In genomic region chr17:17476865-17477467, GRCh38 we compare ENCODE assay signal across 8 cellular contexts. TPM values are rescaled to one million over a fixed set of nuclear protein-coding genes. Genes with fewer than 3 reads are reported as not detected.
DNase-seq lines count a peak whose midpoint lies in the region; ATAC-seq and TF ChIP-seq lines count a peak whose summit lies in the region.

A gene with protein sequence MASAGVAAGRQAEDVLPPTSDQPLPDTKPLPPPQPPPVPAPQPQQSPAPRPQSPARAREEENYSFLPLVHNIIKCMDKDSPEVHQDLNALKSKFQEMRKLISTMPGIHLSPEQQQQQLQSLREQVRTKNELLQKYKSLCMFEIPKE (plus strand): TSS chr17:17477000. CDS start chr17:17477042, 42 bp downstream.

- no peak within 1 kb of the TSS for H2AK5ac ChIP-seq in H9 (ENCODE audit: insufficient read length, low read length)

- H3K9ac ChIP-seq in H9 (ENCODE audit: extremely low read depth, insufficient read length, low read length), result peak within 1 kb of the TSS; percentile 86
- H3K9ac ChIP-seq in SK-N-SH, result peak within 1 kb of the TSS; percentile 91
- peak within 1 kb of the TSS; percentile 76 to 95 (median 90) for H3K9ac ChIP-seq in subcutaneous abdominal adipose tissue (ENCODE audit: low read length in 5 of 5)

- no CpG with 5 or more reads among the region's 47 CpGs for WGBS in H9 (ENCODE audit: extremely low coverage, insufficient read length, low lambda C conversion rate)
- under 1% methylated on average over 15 of the region's 47 CpGs for WGBS in SK-N-SH (ENCODE audit: low lambda C conversion rate)
- 0% methylated on average over 3 to 16 of the region's 47 CpGs for WGBS in gastroesophageal sphincter (ENCODE audit: low coverage in 1 of 2), 2 donors

- TF ChIP-seq EP300 in SK-N-SH (IDR thresholded peaks at IDR 0.05; ENCODE audit: borderline replicate concordance in 1 of 2, low read depth in 1 of 2, low read length in 1 of 2) (no peak), gastroesophageal sphincter (IDR thresholded peaks at IDR 0.05) (no peak)

- TF ChIP-seq CTCF in H9 (conservative IDR thresholded peaks at IDR 0.05) (no peak), SK-N-SH (IDR thresholded peaks at IDR 0.05) (no peak), gastroesophageal sphincter (IDR thresholded peaks at IDR 0.05) (no peak), neutrophil (IDR thresholded peaks at IDR 0.05) (no peak)

- peak; percentile 99 for ATAC-seq in gastroesophageal sphincter

- no peak for TF ChIP-seq RAD21 in SK-N-SH (IDR thresholded peaks at IDR 0.05; ENCODE audit: low read length)

- peaks cover 0 to 13% (median 2%) of the 10 kb centered on the region in 3 experiments; a peak in 4 of 7 replicates for H3K36me3 Mint-ChIP-seq in H9 (ENCODE audit: insufficient read depth in 1 of 3, low read depth in 3 of 3)
- H3K36me3 Mint-ChIP-seq in activated naive CD4-positive, alpha-beta T cell treated with anti-CD3 and anti-CD28 coated beads, Interleukin-2, amount 10 ng/mL, durations not matched to agents 7 days and 5 days, result peaks cover 6% of the 10 kb centered on the region

- no peak within 1 kb of the TSS for H4K5ac ChIP-seq in H9 (ENCODE audit: insufficient read length, low read depth, low read length)

- peaks cover 25% of the 10 kb centered on the region for H3K27me3 Mint-ChIP-seq in H9 (ENCODE audit: low read depth)
- peaks cover 21% of the 10 kb centered on the region for H3K27me3 Mint-ChIP-seq in activated naive CD4-positive, alpha-beta T cell treated with anti-CD3 and anti-CD28 coated beads, Interleukin-2, amount 10 ng/mL, durations not matched to agents 7 days and 5 days

- H2BK12ac ChIP-seq in H9 (ENCODE audit: insufficient read length, low read depth, low read length), result no peak within 1 kb of the TSS

- peak; percentile 37 to 42 for TF ChIP-seq POLR2A in gastroesophageal sphincter (IDR thresholded peaks at IDR 0.05)

- H3K4me3 ChIP-seq in SK-N-SH (ENCODE audit: low read depth in 2 of 2, low read length in 1 of 2), result peak within 1 kb of the TSS; percentile 98 to 99
- peak within 1 kb of the TSS; percentile 53 to 94 for H3K4me3 ChIP-seq in gastroesophageal sphincter
- peak within 1 kb of the TSS; percentile 79 to 86 for H3K4me3 ChIP-seq in neutrophil (ENCODE audit: low read depth in 1 of 2, low read length in 1 of 2)
- H3K4me3 ChIP-seq in subcutaneous abdominal adipose tissue (ENCODE audit: low read depth in 1 of 5, low read length in 5 of 5), result peak within 1 kb of the TSS; percentile 88 to 96 (median 93)

- peak within 1 kb of the TSS; percentile 92 for H3K18ac ChIP-seq in H9 (ENCODE audit: insufficient read length, low read depth, low read length)

- CTCF ChIA-PET in SK-N-SH (lab: Yijun Ruan, JAX), result no interaction called here
- CTCF ChIA-PET in activated naive CD4-positive, alpha-beta T cell treated with anti-CD3 and anti-CD28 coated beads, Interleukin-2, amount 10 ng/mL, durations not matched to agents 7 days and 5 days (lab: Charles Lee), result no interaction called here

- no peak within 1 kb of the TSS for H3K56ac ChIP-seq in H9 (ENCODE audit: insufficient read length, low read depth, low read length)

- no peak within 1 kb of the TSS for H2BK120ac ChIP-seq in H9 (ENCODE audit: low read depth, low read length, poor library complexity, severe bottlenecking)

- no peaks in the 10 kb centered on the region for H3F3A ChIP-seq in SK-N-SH (replicated peaks; ENCODE audit: insufficient read depth)

- peak within 1 kb of the TSS; percentile 95 to 99 (median 98) for H3K27ac Mint-ChIP-seq in H9
- peak within 1 kb of the TSS; percentile 92 for H3K27ac Mint-ChIP-seq in activated naive CD4-positive, alpha-beta T cell treated with anti-CD3 and anti-CD28 coated beads, Interleukin-2, amount 10 ng/mL, durations not matched to agents 7 days and 5 days

- peak within 1 kb of the TSS; percentile 94 to 98 for H3K4me3 Mint-ChIP-seq in H9
- H3K4me3 Mint-ChIP-seq in activated naive CD4-positive, alpha-beta T cell treated with anti-CD3 and anti-CD28 coated beads, Interleukin-2, amount 10 ng/mL, durations not matched to agents 7 days and 5 days, result peak within 1 kb of the TSS; percentile 95

- H3K4me2 ChIP-seq in H9 (ENCODE audit: insufficient read depth, insufficient read length, low read length) (peak within 1 kb of the TSS; percentile 92), SK-N-SH (peak within 1 kb of the TSS; percentile 91)

- no peak within 1 kb of the TSS for H3K23ac ChIP-seq in H9 (ENCODE audit: insufficient read length, low read depth, low read length)

- no peak within 1 kb of the TSS for H3K4ac ChIP-seq in H9 (ENCODE audit: low read depth, low read length)

- H3K9me3 ChIP-seq in H9 (ENCODE audit: control insufficient read depth, low read depth, low read length) (no peaks in the 10 kb centered on the region), SK-N-SH (no peaks in the 10 kb centered on the region), gastroesophageal sphincter (no peaks in the 10 kb centered on the region), neutrophil (no peaks in the 10 kb centered on the region), subcutaneous abdominal adipose tissue (ENCODE audit: control insufficient read depth in 5 of 5, low read length in 5 of 5) (no peaks in the 10 kb centered on the region)

- H3K14ac ChIP-seq in H9 (ENCODE audit: insufficient read depth, low read length), result peak within 1 kb of the TSS; percentile 90

- H3K79me2 ChIP-seq in H9 (ENCODE audit: insufficient read depth, low read length) (peaks cover 5% of the 10 kb centered on the region), SK-N-SH (ENCODE audit: insufficient read depth) (peaks cover 52% of the 10 kb centered on the region)

- no peaks in the 10 kb centered on the region for H3K9me2 ChIP-seq in SK-N-SH

- no peak within 1 kb of the TSS for H2BK5ac ChIP-seq in H9 (ENCODE audit: insufficient read length, low read length)

- H3K4me1 ChIP-seq in H9 (ENCODE audit: insufficient read depth, low read length) (no peaks in the 10 kb centered on the region), SK-N-SH (ENCODE audit: control insufficient read depth in 1 of 2, insufficient read depth in 2 of 2, low read depth in 1 of 2, low read length in 1 of 2) (peaks cover 7 to 10% of the 10 kb centered on the region in 2 experiments; a peak in 3 of 4 replicates), gastroesophageal sphincter (peaks cover 5 to 55% (median 12%) of the 10 kb centered on the region in 3 donors), neutrophil (ENCODE audit: control insufficient read depth in 1 of 2, insufficient read depth in 1 of 2, low read depth in 1 of 2, low read length in 1 of 2) (peaks cover 10% of the 10 kb centered on the region in 2 experiments), subcutaneous abdominal adipose tissue (ENCODE audit: control insufficient read depth in 5 of 5, insufficient read depth in 5 of 5, low read length in 5 of 5) (peaks cover 8 to 52% (median 45%) of the 10 kb centered on the region in 5 donors)

- H3K36me3 ChIP-seq in SK-N-SH (replicated peaks in 1 of 2; ENCODE audit: control insufficient read depth in 1 of 2, insufficient read depth in 2 of 2, low read length in 1 of 2) (peaks cover under 1 to 9% of the 10 kb centered on the region in 2 experiments), gastroesophageal sphincter (peaks cover 0 to 16% of the 10 kb centered on the region in 2 donors), neutrophil (no peaks in the 10 kb centered on the region), subcutaneous abdominal adipose tissue (ENCODE audit: control insufficient read depth in 5 of 5, insufficient read depth in 5 of 5, low read length in 5 of 5) (peaks cover 0 to 9% (median 4%) of the 10 kb centered on the region in 5 donors)

- POLR2A ChIA-PET in SK-N-SH (lab: Yijun Ruan, JAX), result no interaction called here

- peaks cover 13 to 15% of the 10 kb centered on the region in 2 experiments for H3K4me1 Mint-ChIP-seq in H9
- H3K4me1 Mint-ChIP-seq in activated naive CD4-positive, alpha-beta T cell treated with anti-CD3 and anti-CD28 coated beads, Interleukin-2, amount 10 ng/mL, durations not matched to agents 7 days and 5 days, result peaks cover 47% of the 10 kb centered on the region

- no peak within 1 kb of the TSS for H3T11ph ChIP-seq in H9 (ENCODE audit: low read length)

- H4K20me1 ChIP-seq in H9 (ENCODE audit: control insufficient read depth, insufficient read depth, insufficient read length), result no peaks in the 10 kb centered on the region
- no peaks in the 10 kb centered on the region for H4K20me1 ChIP-seq in SK-N-SH (ENCODE audit: insufficient read depth)

- H4K8ac ChIP-seq in H9 (replicated peaks; ENCODE audit: insufficient read length, low read depth, low read length), result peak within 1 kb of the TSS; percentile 10

- H3K27me3 ChIP-seq in H9 (ENCODE audit: insufficient read depth, low read length) (no peaks in the 10 kb centered on the region), SK-N-SH (ENCODE audit: insufficient read depth) (0 out of 2 replicates have a peak, but pooled peaks cover 6% of the 10 kb centered on the region), gastroesophageal sphincter (no peaks in the 10 kb centered on the region), neutrophil (peaks cover 14% of the 10 kb centered on the region), subcutaneous abdominal adipose tissue (ENCODE audit: control insufficient read depth in 5 of 5, insufficient read depth in 4 of 5, low read length in 5 of 5) (no peaks in the 10 kb centered on the region)

- DNase-seq in DMS79 (lab: John Stamatoyannopoulos, UW) (peak; percentile 62), H9 (peak; percentile 95), NAMALWA (ENCODE audit: low spot score) (peak; percentile 88), SK-N-SH (peak; percentile 99)
- DNase-seq in activated naive CD4-positive, alpha-beta T cell treated with anti-CD3 and anti-CD28 coated beads, Interleukin-2, amount 10 ng/mL, durations not matched to agents 7 days and 5 days, result peak; percentile 94

- H4K91ac ChIP-seq in H9 (ENCODE audit: insufficient read length, low read depth, low read length), result no peak within 1 kb of the TSS

- H3K79me1 ChIP-seq in H9 (ENCODE audit: insufficient read depth, low read depth, low read length, poor library complexity, severe bottlenecking), result peaks cover 3% of the 10 kb centered on the region

- H3K23me2 ChIP-seq in H9 (ENCODE audit: insufficient read length, low read depth, low read length, poor library complexity, severe bottlenecking), result peaks cover 4% of the 10 kb centered on the region

- H2BK15ac ChIP-seq in H9 (ENCODE audit: low read depth, low read length), result no peak within 1 kb of the TSS; the same call in 1 of the 2 replicates

- no peak within 1 kb of the TSS for H3K27ac ChIP-seq in H9 (ENCODE audit: insufficient read length, low read depth, low read length)
- H3K27ac ChIP-seq in SK-N-SH (ENCODE audit: low read depth in 2 of 2, low read length in 1 of 2), result peak within 1 kb of the TSS; percentile 62 to 74; a peak in 3 of 4 replicates
- peak within 1 kb of the TSS; percentile 55 to 92 (median 91) for H3K27ac ChIP-seq in gastroesophageal sphincter
- peak within 1 kb of the TSS; percentile 77 for H3K27ac ChIP-seq in neutrophil
- H3K27ac ChIP-seq in subcutaneous abdominal adipose tissue (ENCODE audit: low read depth, low read length), result peak within 1 kb of the TSS; percentile 97

- H2AFZ ChIP-seq in H9 (ENCODE audit: low read length), result no peak within 1 kb of the TSS
- peak within 1 kb of the TSS; percentile 92 for H2AFZ ChIP-seq in SK-N-SH (ENCODE audit: low read depth)

- no peak within 1 kb of the TSS for H2BK20ac ChIP-seq in H9 (ENCODE audit: low read depth, low read length, poor library complexity, severe bottlenecking)

- no peaks in the 10 kb centered on the region; a peak in 1 of 5 replicates for H3K9me3 Mint-ChIP-seq in H9
- no peaks in the 10 kb centered on the region for H3K9me3 Mint-ChIP-seq in activated naive CD4-positive, alpha-beta T cell treated with anti-CD3 and anti-CD28 coated beads, Interleukin-2, amount 10 ng/mL, durations not matched to agents 7 days and 5 days

RNA-seq across cellular contexts. Expression of the gene that starts here (rescaled TPM):
- total RNA-seq in H9 (2021), result 19.6 and 20.0 TPM in 2 replicates
- polyA plus RNA-seq in SK-N-SH (2012; rRNA removed), result 9.7 and 10.1 TPM in 2 replicates
- 7.4 and 9.3 TPM in 2 replicates for polyA plus RNA-seq in SK-N-SH (2012; cell fraction: cytosol; rRNA removed)
- 7.9 and 10.5 TPM in 2 replicates for polyA plus RNA-seq in SK-N-SH (2012; cell fraction: nucleus; rRNA removed)
- total RNA-seq in gastroesophageal sphincter, result 10 to 100 TPM in 3 of 4 donors, 1 to 10 TPM in 1; 9.1 to 19.5 (median 16.6) TPM
